1 cellular context compared by ENCODE assay signal in genomic region chr17:66255527-66255971, GRCh38.
TF ChIP-seq lines count a peak whose summit lies in the region.

No MANE protein-coding gene starts in this region.

TF ChIP-seq in IMR-90, 13 proteins besides CTCF, POLR2A, EP300 and RAD21:
- TF ChIP-seq CHD1 (IDR thresholded peaks at IDR 0.05; ENCODE audit: low read depth, low read length) = no peak
- no peak for TF ChIP-seq CEBPB (IDR thresholded peaks at IDR 0.05; ENCODE audit: low read depth, low read length)
- no peak for TF ChIP-seq MAZ (IDR thresholded peaks at IDR 0.05; ENCODE audit: borderline replicate concordance, low read depth, low read length)
- no peak for TF ChIP-seq USF2 (IDR thresholded peaks at IDR 0.05; ENCODE audit: low read depth, low read length)
- no peak for TF ChIP-seq MXI1 (IDR thresholded peaks at IDR 0.05; ENCODE audit: borderline replicate concordance, low read depth, low read length)
- TF ChIP-seq SMC3 (IDR thresholded peaks at IDR 0.05; ENCODE audit: low read depth, low read length) = no peak
- TF ChIP-seq NFE2L2 (IDR thresholded peaks at IDR 0.05; ENCODE audit: low read depth, low read length) = no peak
- TF ChIP-seq ELK1 (IDR thresholded peaks at IDR 0.05; ENCODE audit: borderline replicate concordance, low read depth, low read length) = no peak
- no peak for TF ChIP-seq FOS (IDR thresholded peaks at IDR 0.05; ENCODE audit: low read depth, low read length)
- no peak for TF ChIP-seq RCOR1 (IDR thresholded peaks at IDR 0.05; ENCODE audit: insufficient replicate concordance, low read length)
- TF ChIP-seq MAFK (IDR thresholded peaks at IDR 0.05; ENCODE audit: low read depth, low read length) = no peak
- TF ChIP-seq BHLHE40 (IDR thresholded peaks at IDR 0.05; ENCODE audit: low read depth, low read length) = no peak
- no peak for TF ChIP-seq RFX5 (IDR thresholded peaks at IDR 0.05; ENCODE audit: low read depth, low read length)
TF ChIP-seq in IMR-90: peak in this region for 0.
